ENCODE assay signal across 1 cellular context in genomic region chr1:42557230-42557851, GRCh38.
TF ChIP-seq lines count a peak whose summit lies in the region.

No MANE protein-coding gene starts in this region.

TF ChIP-seq in K562, 482 proteins besides CTCF, POLR2A, EP300 and RAD21 (continued from another document):
- no peak for TF ChIP-seq REST (CRISPR knock-in tag; IDR thresholded peaks at IDR 0.05; ENCODE audit: low read depth)
- TF ChIP-seq ZNF518B (CRISPR knock-in tag; IDR thresholded peaks at IDR 0.05): no peak
- no peak for TF ChIP-seq PHF21A (IDR thresholded peaks at IDR 0.05; ENCODE audit: borderline replicate concordance, low read depth)
- no peak for TF ChIP-seq ZNF239 (CRISPR knock-in tag; IDR thresholded peaks at IDR 0.05)
- no peak for TF ChIP-seq XRCC4 (IDR thresholded peaks at IDR 0.05; ENCODE audit: extremely low read depth, insufficient read depth, insufficient read length)
- no peak for TF ChIP-seq SPI1 (IDR thresholded peaks at IDR 0.05; ENCODE audit: borderline replicate concordance, low read depth, low read length)
- TF ChIP-seq NFRKB (IDR thresholded peaks at IDR 0.05; ENCODE audit: low read depth): no peak
- TF ChIP-seq TFAM (CRISPR knock-in tag; conservative IDR thresholded peaks at IDR 0.05): no peak
- no peak for TF ChIP-seq ZNF324 (CRISPR knock-in tag; IDR thresholded peaks at IDR 0.05)
TF ChIP-seq in K562: peak in this region for 0.
